1 cellular context compared by ENCODE assay signal in genomic region chr7:24825931-24826661, GRCh38.
A peak's percentile ranks its signal among the peaks of the same experiment; 100 is the strongest.
TF ChIP-seq lines count a peak whose summit lies in the region.

No MANE protein-coding gene starts in this region.

TF ChIP-seq in HepG2, 621 proteins besides CTCF, POLR2A, EP300 and RAD21 (continued from another document and continues in another):
- TF ChIP-seq TEF (CRISPR knock-in tag; IDR thresholded peaks at IDR 0.05) (no peak), LRRFIP1 (CRISPR knock-in tag; conservative IDR thresholded peaks at IDR 0.05) (no peak), ZSCAN31 (CRISPR knock-in tag; IDR thresholded peaks at IDR 0.05; ENCODE audit: low read depth) (no peak), MIER3 (CRISPR knock-in tag; IDR thresholded peaks at IDR 0.05; ENCODE audit: borderline replicate concordance) (peak; percentile 71; the same call in 1 of the 2 replicates), ZNF646 (CRISPR knock-in tag; IDR thresholded peaks at IDR 0.05) (peak; percentile 72; the same call in 1 of the 2 replicates), GTF2F1 (IDR thresholded peaks at IDR 0.05; ENCODE audit: low read length) (no peak), ZNF543 (CRISPR knock-in tag; IDR thresholded peaks at IDR 0.05) (no peak), PRMT3 (CRISPR knock-in tag; IDR thresholded peaks at IDR 0.05; ENCODE audit: borderline replicate concordance, low read depth) (no peak), ZNF280D (CRISPR knock-in tag; IDR thresholded peaks at IDR 0.05) (no peak), ZNF264 (CRISPR knock-in tag; IDR thresholded peaks at IDR 0.05) (no peak), ZFX (CRISPR knock-in tag; IDR thresholded peaks at IDR 0.05; ENCODE audit: low read depth) (peak; percentile 21; the same call in 1 of the 2 replicates), GMEB2 (CRISPR knock-in tag; IDR thresholded peaks at IDR 0.05; ENCODE audit: low read depth) (no peak), MEF2D (CRISPR knock-in tag; IDR thresholded peaks at IDR 0.05) (peak; percentile 44; the same call in 1 of the 2 replicates), TOE1 (CRISPR knock-in tag; IDR thresholded peaks at IDR 0.05) (no peak), AGO1 (IDR thresholded peaks at IDR 0.05; ENCODE audit: low read depth, low read length, poor library complexity, severe bottlenecking) (no peak), ZNF138 (CRISPR knock-in tag; IDR thresholded peaks at IDR 0.05; ENCODE audit: low read depth) (no peak), ZMYM3 (CRISPR knock-in tag; IDR thresholded peaks at IDR 0.05) (peak; percentile 56; the same call in 1 of the 2 replicates), ZNF501 (CRISPR knock-in tag; IDR thresholded peaks at IDR 0.05) (0 out of 2 replicates have a peak, but pooled peaks have one; percentile 35), RFX1 (IDR thresholded peaks at IDR 0.05) (no peak), ZNF616 (CRISPR knock-in tag; IDR thresholded peaks at IDR 0.05; ENCODE audit: low read depth) (no peak), HHEX (CRISPR knock-in tag; IDR thresholded peaks at IDR 0.05) (no peak), SRSF9 (IDR thresholded peaks at IDR 0.05; ENCODE audit: borderline replicate concordance, insufficient read depth, low read depth, low read length, poor library complexity, severe bottlenecking) (no peak), ZNF576 (CRISPR knock-in tag; IDR thresholded peaks at IDR 0.05) (no peak), U2AF1 (optimal IDR thresholded peaks at IDR 0.05; ENCODE audit: low read depth, low read length) (no peak), CSRNP1 (CRISPR knock-in tag; IDR thresholded peaks at IDR 0.05) (no peak), ZNF703 (CRISPR knock-in tag; IDR thresholded peaks at IDR 0.05; ENCODE audit: borderline replicate concordance) (no peak), CREBL2 (CRISPR knock-in tag; IDR thresholded peaks at IDR 0.05; ENCODE audit: borderline replicate concordance) (no peak), GATA4 (IDR thresholded peaks at IDR 0.05; ENCODE audit: borderline replicate concordance, low read depth) (no peak), KMT2B (CRISPR knock-in tag; IDR thresholded peaks at IDR 0.05) (no peak), NCOR1 (IDR thresholded peaks at IDR 0.05; ENCODE audit: borderline replicate concordance, low read length) (peak; percentile 60; the same call in 1 of the 2 replicates), HINFP (CRISPR knock-in tag; IDR thresholded peaks at IDR 0.05; ENCODE audit: low read depth) (no peak), NBN (conservative IDR thresholded peaks at IDR 0.05) (no peak), ZNF784 (CRISPR knock-in tag; IDR thresholded peaks at IDR 0.05; ENCODE audit: borderline replicate concordance) (no peak), ZNF33B (CRISPR knock-in tag; IDR thresholded peaks at IDR 0.05) (no peak), HDAC2 (CRISPR knock-in tag; IDR thresholded peaks at IDR 0.05) (peak; percentile 79), ZNF513 (CRISPR knock-in tag; conservative IDR thresholded peaks at IDR 0.05) (no peak)
